2 cellular contexts compared by ENCODE assay signal in genomic region chr2:161273038-161273760, GRCh38.
TF ChIP-seq lines count a peak whose summit lies in the region.

No MANE protein-coding gene starts in this region.

TF ChIP-seq in H1, 55 proteins besides CTCF, POLR2A, EP300 and RAD21 (continued from another document):
- TF ChIP-seq CREB1 (IDR thresholded peaks at IDR 0.05): no peak
- TF ChIP-seq BCL11A (IDR thresholded peaks at IDR 0.05; ENCODE audit: low read depth in 2 of 2, low read length in 2 of 2): no peak

TF ChIP-seq in neural cell, 6 proteins besides CTCF, POLR2A, EP300 and RAD21 (continued from another document):
- no peak for TF ChIP-seq REST (IDR thresholded peaks at IDR 0.05; ENCODE audit: borderline replicate concordance)
